Comparison of ENCODE assay signal across 13 cellular contexts in the genomic region with DNA sequence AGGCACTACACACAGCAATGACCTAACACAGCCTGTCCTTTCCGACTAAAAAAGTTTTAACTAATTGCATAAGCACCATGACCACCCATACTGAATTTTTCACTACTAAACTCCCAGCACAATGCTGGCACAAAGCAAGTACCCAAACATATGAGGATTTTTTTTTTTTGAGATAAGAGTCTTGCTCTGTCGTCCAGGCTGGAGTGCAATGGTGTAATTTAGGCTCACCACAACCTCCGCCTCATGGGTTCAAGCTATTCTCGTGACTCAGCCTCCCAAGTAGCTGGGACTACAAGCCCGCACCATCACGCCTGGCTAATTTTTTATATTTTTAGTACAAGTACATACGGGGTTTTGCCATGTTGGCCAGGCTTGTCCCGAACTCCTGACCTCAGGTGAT. TPM values are rescaled to one million over a fixed set of nuclear protein-coding genes. Genes with fewer than 3 reads are reported as not detected.
DNase-seq lines count a peak whose midpoint lies in the region; ATAC-seq and TF ChIP-seq lines count a peak whose summit lies in the region.
"Had no signal": no experiment of that assay in that cellular context is flagged by ENCODE, and none has a peak within 500 bp of the region (broad histone marks: within the 10 kb centered on the region; RNA-seq: fewer than 3 reads in every experiment).

No MANE protein-coding gene starts in this region.

- no peaks in the 10 kb centered on the region; the same call in 1 of the 2 replicates for H3K9me1 ChIP-seq in IMR-90 (ENCODE audit: insufficient read depth, low read length)

- no peak for TF ChIP-seq POLR2A in IMR-90 (IDR thresholded peaks at IDR 0.05; ENCODE audit: low read depth, low read length)

- H3K4me1 ChIP-seq in IMR-90 (ENCODE audit: control insufficient read depth, insufficient read depth, low read length) (peaks cover 6% of the 10 kb centered on the region), mucosa of descending colon (ENCODE audit: low read depth) (peaks cover 27% of the 10 kb centered on the region)

- no peak overlapping the region for H2AK9ac ChIP-seq in IMR-90 (replicated peaks; ENCODE audit: low read depth, low read length, poor library complexity)

- TF ChIP-seq CTCF in IMR-90 (conservative IDR thresholded peaks at IDR 0.05; ENCODE audit: low read depth, low read length): no peak
- no peak for TF ChIP-seq CTCF in dorsolateral prefrontal cortex (IDR thresholded peaks at IDR 0.05 in 54 of 56, conservative IDR thresholded peaks at IDR 0.05 in 2 of 56; ENCODE audit: low read depth in 1 of 56, partially characterized antibody in 56 of 56)
- TF ChIP-seq CTCF in neural cell (IDR thresholded peaks at IDR 0.05; ENCODE audit: poor library complexity, severe bottlenecking): no peak
- no peak for TF ChIP-seq CTCF in mucosa of descending colon (IDR thresholded peaks at IDR 0.05)

- dilution Hi-C loops in IMR-90 (cut with HindIII; ENCODE audit: low sequenced_read_pairs, unreplicated experiment): no loop called here

- H3K27me3 ChIP-seq in IMR-90 (ENCODE audit: control insufficient read depth, insufficient read depth, low read length) (no peaks in the 10 kb centered on the region), dorsolateral prefrontal cortex (no peaks in the 10 kb centered on the region), neural cell (ENCODE audit: insufficient read depth, low read depth, low read length) (no peaks in the 10 kb centered on the region), MG63 (no peaks in the 10 kb centered on the region)

- CTCF ChIA-PET in IMR-90 (lab: Yijun Ruan, JAX): no interaction called here

- no peak overlapping the region for H4K5ac ChIP-seq in IMR-90 (ENCODE audit: low read depth, low read length)

- H4K20me1 ChIP-seq in IMR-90 (ENCODE audit: insufficient read depth, low read length): peaks cover 77% of the 10 kb centered on the region
- H4K20me1 ChIP-seq in neural cell (ENCODE audit: insufficient read depth): peaks cover 4% of the 10 kb centered on the region

- H3K79me1 ChIP-seq in IMR-90 (ENCODE audit: low read depth in 1 of 2, low read length in 2 of 2): peaks cover 5 to 47% of the 10 kb centered on the region in 2 experiments; a peak in 3 of 4 replicates

- H3K9ac ChIP-seq in IMR-90 (ENCODE audit: low read depth, low read length): no peak overlapping the region
- H3K9ac ChIP-seq in neural cell (ENCODE audit: low read length): no peak overlapping the region

- intact Hi-C loops in IMR-90 (cut with micrococcal nuclease) (loop anchor here (5.0 kb wide), 1 partner anchor 40 kb away; no protein-coding TSS in a partner anchor), dorsolateral prefrontal cortex (cut with DNase I) (loop anchor here in 1 of 2 donors (2.0 kb wide), 2 partner anchors 21 to 117 kb away; no protein-coding TSS in a partner anchor), mucosa of descending colon (cut with DNase I, micrococcal nuclease) (no loop called here)

- TF ChIP-seq RAD21 in IMR-90 (IDR thresholded peaks at IDR 0.05; ENCODE audit: low read length): no peak
- TF ChIP-seq RAD21 in neural cell (conservative IDR thresholded peaks at IDR 0.05): no peak

- no peak overlapping the region for H3K4ac ChIP-seq in IMR-90 (ENCODE audit: low read depth, low read length)

- H3K23ac ChIP-seq in IMR-90 (ENCODE audit: low read depth, low read length): no peak overlapping the region

- H2BK15ac ChIP-seq in IMR-90 (ENCODE audit: low read depth, low read length): no peak overlapping the region

- H3K9me2 ChIP-seq in neural cell (ENCODE audit: insufficient read depth, low read length): no peaks in the 10 kb centered on the region

- H2AK5ac ChIP-seq in IMR-90 (ENCODE audit: low read depth, low read length): no peak overlapping the region; the same call in 1 of the 2 replicates

- peaks cover 95% of the 10 kb centered on the region for H3K79me2 ChIP-seq in neural cell (replicated peaks; ENCODE audit: insufficient read depth, low read length)

- no peak overlapping the region for H4K8ac ChIP-seq in IMR-90 (ENCODE audit: low read depth in 2 of 2, low read length in 2 of 2)

- DNase-seq in ACHN: peak; percentile 52
- no peak for DNase-seq in IMR-90
- no peak for DNase-seq in dorsolateral prefrontal cortex
- no peak for DNase-seq in DMS 273 (lab: John Stamatoyannopoulos, UW; ENCODE audit: unreplicated experiment)
- no peak for DNase-seq in mucosa of descending colon
- DNase-seq in MG63: no peak
- DNase-seq: activated effector memory CD4-positive, alpha-beta T cell treated with anti-CD3 and anti-CD28 coated beads, Interleukin-2, amount 50 U/mL, for 16 hours; COR-L47; stimulated activated naive CD4-positive, alpha-beta T cell treated with Interleukin-2 at 50 U/mL for 16 hours; WERI-Rb-1 had no signal

- 0 out of 2 replicates have a peak overlapping the region, but pooled peaks have one; percentile 3 for H3K14ac ChIP-seq in IMR-90 (replicated peaks; ENCODE audit: low read depth, low read length)

- H3K36me3 ChIP-seq in IMR-90 (ENCODE audit: control insufficient read depth, insufficient read depth, low read length) (peaks cover 4% of the 10 kb centered on the region), neural cell (ENCODE audit: insufficient read depth, low read length) (no peaks in the 10 kb centered on the region), mucosa of descending colon (ENCODE audit: low read depth) (no peaks in the 10 kb centered on the region), MG63 (peaks cover 27% of the 10 kb centered on the region)

- TF ChIP-seq EP300 in neural cell (conservative IDR thresholded peaks at IDR 0.05; ENCODE audit: poor library complexity, severe bottlenecking): no peak

- H2BK20ac ChIP-seq in IMR-90 (ENCODE audit: low read depth, low read length): no peak overlapping the region

- H3K4me3 ChIP-seq in IMR-90 (ENCODE audit: insufficient read depth, low read depth, low read length) (no peak overlapping the region), dorsolateral prefrontal cortex (peak overlapping the region in 4 of 59 donors; percentile 1 to 96 (median 43)), neural cell (ENCODE audit: low read length) (peak overlapping the region; percentile 98), mucosa of descending colon (no peak overlapping the region), MG63 (no peak overlapping the region)

- H4K91ac ChIP-seq in IMR-90 (ENCODE audit: insufficient read depth, low read depth, low read length): no peak overlapping the region

- in situ Hi-C loops in ACHN (cut with HindIII; ENCODE audit: low pct_ligation_motif_present, low pct_unique_long_range_greater_than_20kb, low sequenced_read_pairs): no loop called here
- in situ Hi-C loops in IMR-90 (cut with MboI; ENCODE audit: low sequenced_read_pairs): no loop called here

- peaks cover 8% of the 10 kb centered on the region for H3F3A ChIP-seq in neural cell (ENCODE audit: insufficient read depth, low read length, poor library complexity, severe bottlenecking)

- H3K18ac ChIP-seq in IMR-90 (ENCODE audit: low read depth, low read length): no peak overlapping the region

- H3K4me2 ChIP-seq in IMR-90 (ENCODE audit: low read depth, low read length): peak overlapping the region; percentile 25
- H3K4me2 ChIP-seq in neural cell (ENCODE audit: low read length): no peak overlapping the region

- WGBS in IMR-90 (ENCODE audit: extremely low coverage in 2 of 2, insufficient read length in 1 of 2), 2 experiments: 89% methylated on average over 4 of the region's 8 CpGs; no CpG with 5 or more reads in 1 of the 2 experiments

- no peak overlapping the region for H2AFZ ChIP-seq in IMR-90 (replicated peaks; ENCODE audit: low read length, poor library complexity)
- H2AFZ ChIP-seq in neural cell (ENCODE audit: low read depth, low read length): no peak overlapping the region

- POLR2A ChIA-PET in IMR-90 (lab: Charles Lee; ENCODE audit: unreplicated experiment): no interaction called here

- H2BK5ac ChIP-seq in IMR-90 (ENCODE audit: low read depth, low read length, poor library complexity, severe bottlenecking): no peak overlapping the region

- H2BK120ac ChIP-seq in IMR-90 (ENCODE audit: low read depth, low read length): no peak overlapping the region

- no peak overlapping the region for H3K56ac ChIP-seq in IMR-90 (ENCODE audit: extremely low read depth, insufficient read depth, low read length)

- BruUV-seq in IMR-90 (replicated peaks; lab: Mats Ljungman, UMichigan): no TSS peak

- peak overlapping the region; percentile 86; the same call in 1 of the 2 replicates for H3K27ac ChIP-seq in IMR-90 (ENCODE audit: insufficient read depth, low read length)
- H3K27ac ChIP-seq in dorsolateral prefrontal cortex: peak overlapping the region in 40 of 59 donors; percentile 2 to 98 (median 94)
- H3K27ac ChIP-seq in neural cell (ENCODE audit: low read length): no peak overlapping the region
- H3K27ac ChIP-seq: WERI-Rb-1 had no signal

- H3K9me3 ChIP-seq in IMR-90 (ENCODE audit: control insufficient read depth, insufficient read depth, low read length) (no peaks in the 10 kb centered on the region), neural cell (ENCODE audit: low read length) (no peaks in the 10 kb centered on the region), mucosa of descending colon (no peaks in the 10 kb centered on the region), MG63 (no peaks in the 10 kb centered on the region)

- ATAC-seq in IMR-90 (ENCODE audit: low read depth) (no peak), mucosa of descending colon (no peak), HG03460 (IDR thresholded peaks at IDR 0.05; ENCODE audit: unreplicated experiment) (no peak)
- ATAC-seq: left lobe of liver had no signal

TF ChIP-seq in neural cell, 6 proteins besides CTCF, POLR2A, EP300 and RAD21 (continues in another document):
- no peak for TF ChIP-seq POLR2AphosphoS5 (IDR thresholded peaks at IDR 0.05)

RNA-seq across cellular contexts. Expression of a gene that starts 5.1 kb away (rescaled TPM):
- 34.6 and 39.2 TPM in 2 replicates for total RNA-seq in IMR-90 (2012; rRNA removed)
- polyA plus RNA-seq in IMR-90 (2012; rRNA removed): 40.0 and 49.4 TPM in 2 replicates
- polyA plus RNA-seq in IMR-90 (2012; cell fraction: cytosol; rRNA removed): 56.6 and 107 TPM in 2 replicates
- polyA plus RNA-seq in IMR-90 (2012; cell fraction: nucleus; rRNA removed; ENCODE audit: low replicate concordance): 23.4 and 92.0 TPM in 2 replicates
- total RNA-seq in dorsolateral prefrontal cortex: 100 to 1,000 TPM in 14 of 120 experiments, 10 to 100 TPM in 106; 66.1 to 118 (median 87.6) TPM
- 96.1 and 104 TPM in 2 replicates for polyA plus RNA-seq in neural cell
- 186 and 198 TPM in 2 replicates for polyA minus RNA-seq in neural cell
- 10 to 100 TPM; 39.6 to 85.9 (median 40.0) TPM for total RNA-seq in mucosa of descending colon
- total RNA-seq in MG63 (2014; rRNA removed; shearing (Covaris generic); ENCODE audit: low replicate concordance): 21.2 and 53.5 TPM in 2 replicates
